Comparison of ENCODE assay signal across 18 cellular contexts in the genomic region with DNA sequence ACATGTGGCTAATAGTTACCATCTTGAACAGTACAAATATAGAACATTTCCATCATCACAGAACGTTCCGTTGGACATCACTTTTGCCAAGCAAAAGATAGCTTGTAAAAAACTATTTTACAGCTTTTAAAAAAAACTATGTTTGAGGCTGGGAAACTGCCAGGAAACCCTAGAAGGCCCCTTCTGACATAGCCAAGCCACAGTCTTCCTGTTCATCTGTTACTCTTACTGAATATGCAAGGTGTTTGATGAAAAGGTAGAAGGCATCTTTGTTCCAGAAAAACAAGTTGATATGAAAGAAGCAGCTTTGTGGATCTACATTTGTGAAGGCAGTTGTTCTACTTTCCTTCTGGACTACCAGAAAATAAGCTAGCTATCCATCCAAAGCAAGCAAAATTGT. TPM values are rescaled to one million over a fixed set of nuclear protein-coding genes. Genes with fewer than 3 reads are reported as not detected.
DNase-seq lines count a peak whose midpoint lies in the region; ATAC-seq and TF ChIP-seq lines count a peak whose summit lies in the region.
"Had no signal": no experiment of that assay in that cellular context is flagged by ENCODE, and none has a peak within 500 bp of the region (broad histone marks: within the 10 kb centered on the region; RNA-seq: fewer than 3 reads in every experiment).

No MANE protein-coding gene starts in this region.

- peaks cover 0 to 2% (median 0%) of the 10 kb centered on the region in 8 donors for H3K9me3 Mint-ChIP-seq in CD4-positive, alpha-beta memory T cell
- no peaks in the 10 kb centered on the region for H3K9me3 Mint-ChIP-seq in immature natural killer cell

- H3K4me1 Mint-ChIP-seq in CD4-positive, alpha-beta memory T cell = peaks cover 39 to 69% (median 56%) of the 10 kb centered on the region in 4 donors
- peaks cover 34% of the 10 kb centered on the region for H3K4me1 Mint-ChIP-seq in T-helper 17 cell
- H3K4me1 Mint-ChIP-seq in immature natural killer cell = peaks cover 19 to 27% of the 10 kb centered on the region in 2 donors

- H3K27ac Mint-ChIP-seq in CD4-positive, alpha-beta memory T cell = peak overlapping the region; percentile 57 to 94 (median 66)
- H3K27ac Mint-ChIP-seq in T-helper 17 cell (peak overlapping the region; percentile 91), immature natural killer cell (peak overlapping the region in 1 of 6 donors; percentile 35)
- H3K27ac Mint-ChIP-seq: IgD-negative memory B cell, nephron progenitor cell, type B pancreatic cell had no signal

- intact Hi-C loops in CD4-positive, alpha-beta memory T cell (cut with micrococcal nuclease) = loop anchor here (1.0 kb wide), 1 partner anchor 23 kb away; no protein-coding TSS in a partner anchor

- H3K4me3 Mint-ChIP-seq in CD4-positive, alpha-beta memory T cell = peak overlapping the region in 5 of 8 donors; percentile 35 to 69 (median 51)
- no peak overlapping the region for H3K4me3 Mint-ChIP-seq in T-helper 17 cell
- H3K4me3 Mint-ChIP-seq in immature natural killer cell = peak overlapping the region in 1 of 5 donors; percentile 18
- H3K4me3 Mint-ChIP-seq: IgD-negative memory B cell, nephron progenitor cell, type B pancreatic cell had no signal

- H3K27me3 Mint-ChIP-seq in CD4-positive, alpha-beta memory T cell = no peaks in the 10 kb centered on the region
- H3K27me3 Mint-ChIP-seq in T-helper 17 cell = no peaks in the 10 kb centered on the region
- no peaks in the 10 kb centered on the region for H3K27me3 Mint-ChIP-seq in immature natural killer cell (ENCODE audit: low read depth in 3 of 3)
- H3K27me3 Mint-ChIP-seq: IgD-negative memory B cell had no signal

- H3K27ac ChIP-seq in CD4-positive, alpha-beta memory T cell (ENCODE audit: low read depth, low read length) = peak overlapping the region; percentile 28
- H3K27ac ChIP-seq: epithelial cell of prostate, gastrocnemius medialis, lower lobe of right lung, prostate gland had no signal

- H3K36me3 Mint-ChIP-seq in CD4-positive, alpha-beta memory T cell = no peaks in the 10 kb centered on the region
- H3K36me3 Mint-ChIP-seq in T-helper 17 cell (ENCODE audit: low read depth) (no peaks in the 10 kb centered on the region), immature natural killer cell (no peaks in the 10 kb centered on the region)
- H3K36me3 Mint-ChIP-seq: IgD-negative memory B cell, type B pancreatic cell had no signal

- ATAC-seq in T-helper 17 cell (peak; percentile 89), HG02885 (IDR thresholded peaks at IDR 0.05; ENCODE audit: poor library complexity, unreplicated experiment) (no peak)
- ATAC-seq: gastrocnemius medialis, lower lobe of right lung had no signal

- no peaks in the 10 kb centered on the region for H3K36me3 ChIP-seq in CD4-positive, alpha-beta memory T cell (ENCODE audit: insufficient read depth, low read length)
- H3K36me3 ChIP-seq: BE2C, gastrocnemius medialis, lower lobe of right lung, prostate gland had no signal

- no peak overlapping the region for H3K4me3 ChIP-seq in CD4-positive, alpha-beta memory T cell (ENCODE audit: low read length in 2 of 2)
- no peak overlapping the region for H3K4me3 ChIP-seq in GM12865 (ENCODE audit: low read depth, low read length)
- H3K4me3 ChIP-seq: gastrocnemius medialis, lower lobe of right lung, prostate gland had no signal

- peaks cover 59% of the 10 kb centered on the region for H3K4me1 ChIP-seq in CD4-positive, alpha-beta memory T cell (ENCODE audit: insufficient read depth, low read length)
- H3K4me1 ChIP-seq: lower lobe of right lung had no signal

- no peaks in the 10 kb centered on the region for H3K9me3 ChIP-seq in CD4-positive, alpha-beta memory T cell (ENCODE audit: control insufficient read depth in 1 of 2, low read length in 2 of 2)
- H3K9me3 ChIP-seq in T-helper 17 cell (ENCODE audit: control insufficient read depth, low read length, poor library complexity, severe bottlenecking) = no peaks in the 10 kb centered on the region
- H3K9me3 ChIP-seq: BE2C, gastrocnemius medialis, lower lobe of right lung, prostate gland had no signal

- POLR2A ChIA-PET in CD4-positive, alpha-beta memory T cell (lab: Charles Lee; ENCODE audit: partially characterized antibody) = interaction anchor here (0.7 to 11.7 kb wide), 13 partner anchors 8 to 109 kb away, joined by 3 to 138 read pairs (median 5); a partner anchor contains a TSS

- CTCF ChIA-PET in CD4-positive, alpha-beta memory T cell (lab: Charles Lee; ENCODE audit: partially characterized antibody) = interaction anchor here (0.8 to 3.9 kb wide), 17 partner anchors 9 to 153 kb away, joined by 3 to 59 read pairs (median 4); a partner anchor contains a TSS

- H3K27me3 ChIP-seq in CD4-positive, alpha-beta memory T cell (ENCODE audit: insufficient read depth, low read length) = no peaks in the 10 kb centered on the region
- H3K27me3 ChIP-seq: BE2C, gastrocnemius medialis had no signal

- DNase-seq in CD4-positive, alpha-beta memory T cell = peak; percentile 50 to 72 (median 64)
- peak; percentile 28 for DNase-seq in GM12865 (ENCODE audit: low read depth)
- no peak for DNase-seq in T-helper 17 cell
- DNase-seq in immature natural killer cell = peak in 2 of 3 donors; percentile 8 to 23
- DNase-seq in DMS153 (lab: John Stamatoyannopoulos, UW) = no peak
- DNase-seq in NCI-H345 (lab: John Stamatoyannopoulos, UW) = no peak
- DNase-seq: BE2C, cortex of kidney, DMS79 treated with DMSO at 0.1 percent for 48 hours, gastrocnemius medialis, lower lobe of right lung, NCI-H1417 treated with DMSO at 0.1 percent for 48 hours, nephron progenitor cell had no signal

- no peak for TF ChIP-seq CTCF in GM12865 (IDR thresholded peaks at IDR 0.05; ENCODE audit: insufficient read depth, low read depth, low read length, missing control alignments)

RNA-seq across cellular contexts. Expression of a gene that starts 23.6 kb away (rescaled TPM):
- total RNA-seq in CD4-positive, alpha-beta memory T cell = 100 to 1,000 TPM; 192 to 194 TPM
- 10 to 100 TPM in 1 of 2 donors, 1 to 10 TPM in 1; 4.5 to 49.5 TPM for polyA plus RNA-seq in CD4-positive, alpha-beta memory T cell
- total RNA-seq in T-helper 17 cell = 100 to 1,000 TPM; 215 to 220 TPM
- polyA plus RNA-seq in immature natural killer cell = 10 to 100 TPM in 1 of 3 donors, 1 to 10 TPM in 2; 7.5 to 46.5 (median 8.6) TPM

Comparison
In these comparisons a context has a peak if more than half of its experiments do, and no peak if none do; other contexts are left out.
1. DNase-seq: peak in CD4-positive, alpha-beta memory T cell (5 of 5), GM12865 (single experiment) and immature natural killer cell (2 of 3); none in T-helper 17 cell (0 of 3), DMS153 (single experiment) and NCI-H345 (single experiment).